Comparison of ENCODE assay signal across 11 cellular contexts in genomic region chr17:7611635-7612293, GRCh38. TPM values are rescaled to one million over a fixed set of nuclear protein-coding genes. Genes with fewer than 3 reads are reported as not detected.
DNase-seq lines count a peak whose midpoint lies in the region; ATAC-seq and TF ChIP-seq lines count a peak whose summit lies in the region.
"Had no signal": no experiment of that assay in that cellular context is flagged by ENCODE, and none has a peak within 500 bp of the region (broad histone marks: within the 10 kb centered on the region; RNA-seq: fewer than 3 reads in every experiment).

No MANE protein-coding gene starts in this region.

- POLR2A ChIA-PET in PC-9 (lab: Charles Lee; ENCODE audit: unreplicated experiment), result interaction anchor here (0.5 to 0.6 kb wide), 4 partner anchors 13 to 804 kb away, joined by 5 to 8 read pairs (median 6); no protein-coding TSS in a partner anchor

- H3K4me3 ChIP-seq in DND-41 (ENCODE audit: low read depth in 1 of 2, low read length in 2 of 2) (peak overlapping the region in 1 of 2 experiments; percentile 16; a peak in 1 of 4 replicates), PC-9 (no peak overlapping the region), endocrine pancreas (ENCODE audit: control insufficient read depth, insufficient read depth, low read length) (no peak overlapping the region), trophoblast cell (ENCODE audit: low read depth, low read length) (no peak overlapping the region)
- H3K4me3 ChIP-seq: uterus had no signal

- H3K18ac ChIP-seq in trophoblast cell (ENCODE audit: low read length), result peak overlapping the region; percentile 51

- intact Hi-C loops in PC-9 (cut with micrococcal nuclease; ENCODE audit: unreplicated experiment), result no loop called here

- no peak overlapping the region for H4K12ac ChIP-seq in trophoblast cell (ENCODE audit: low read depth, low read length)

- no peaks in the 10 kb centered on the region for H3K9me2 ChIP-seq in PC-9 (ENCODE audit: insufficient read depth)

- no peak overlapping the region for H2BK5ac ChIP-seq in trophoblast cell (ENCODE audit: low read depth, low read length, poor library complexity)

- peak overlapping the region; percentile 42 for H3K4ac ChIP-seq in trophoblast cell (ENCODE audit: low read depth, low read length)

- peaks cover 7% of the 10 kb centered on the region for H3K79me1 ChIP-seq in trophoblast cell (ENCODE audit: low read length)

- H3K27me3 ChIP-seq in DND-41 (ENCODE audit: insufficient read depth, low read length, poor library complexity), result no peaks in the 10 kb centered on the region
- H3K27me3 ChIP-seq in PC-9 (ENCODE audit: insufficient read depth, low read depth), result no peaks in the 10 kb centered on the region
- H3K27me3 ChIP-seq in endocrine pancreas (ENCODE audit: control insufficient read depth, insufficient read depth, low read length), result no peaks in the 10 kb centered on the region
- H3K27me3 ChIP-seq in trophoblast cell (ENCODE audit: insufficient read depth, low read length), result no peaks in the 10 kb centered on the region
- H3K27me3 ChIP-seq: uterus had no signal

- no peak overlapping the region for H4K8ac ChIP-seq in trophoblast cell (ENCODE audit: low read depth, low read length)

- H2BK12ac ChIP-seq in trophoblast cell (ENCODE audit: low read length), result no peak overlapping the region

- CTCF ChIA-PET in PC-9 (lab: Charles Lee), result no interaction called here

- H2AFZ ChIP-seq in DND-41 (ENCODE audit: low read depth, low read length) (no peak overlapping the region), PC-9 (no peak overlapping the region), trophoblast cell (ENCODE audit: insufficient read depth, low read length, poor library complexity) (no peak overlapping the region)

- peak overlapping the region; percentile 41 for H3K27ac ChIP-seq in DND-41 (ENCODE audit: low read length)
- no peak overlapping the region for H3K27ac ChIP-seq in PC-9
- H3K27ac ChIP-seq in trophoblast cell (ENCODE audit: low read depth, low read length), result no peak overlapping the region
- H3K27ac ChIP-seq: uterus had no signal

- H3K14ac ChIP-seq in trophoblast cell (ENCODE audit: low read length), result no peak overlapping the region

- H3K4me1 ChIP-seq in DND-41 (ENCODE audit: insufficient read depth, low read length) (peaks cover 47% of the 10 kb centered on the region), PC-9 (replicated peaks; ENCODE audit: insufficient read depth) (peaks cover 22% of the 10 kb centered on the region), endocrine pancreas (ENCODE audit: control insufficient read depth, insufficient read depth, low read length) (peaks cover 15% of the 10 kb centered on the region), trophoblast cell (ENCODE audit: control insufficient read depth in 1 of 2, insufficient read depth in 2 of 2, low read length in 2 of 2) (peaks cover 8 to 9% of the 10 kb centered on the region in 2 experiments)

- peaks cover 32% of the 10 kb centered on the region for H3K36me3 ChIP-seq in DND-41 (ENCODE audit: insufficient read depth, low read length)
- H3K36me3 ChIP-seq in PC-9 (ENCODE audit: low read depth), result no peaks in the 10 kb centered on the region
- H3K36me3 ChIP-seq in endocrine pancreas (ENCODE audit: control insufficient read depth, insufficient read depth, low read length), result no peaks in the 10 kb centered on the region
- H3K36me3 ChIP-seq in trophoblast cell (ENCODE audit: control insufficient read depth in 1 of 2, insufficient read depth in 2 of 2, low read length in 2 of 2), result peaks cover 3% of the 10 kb centered on the region in 2 experiments
- H3K36me3 ChIP-seq: uterus had no signal

- peaks cover 38% of the 10 kb centered on the region; the same call in 1 of the 2 replicates for H4K20me1 ChIP-seq in DND-41 (ENCODE audit: insufficient read depth, low read length)
- H4K20me1 ChIP-seq in PC-9 (ENCODE audit: insufficient read depth), result no peaks in the 10 kb centered on the region; the same call in 1 of the 2 replicates

- no peak overlapping the region for H3K23ac ChIP-seq in trophoblast cell (ENCODE audit: low read length)

- H3K4me2 ChIP-seq in DND-41 (ENCODE audit: insufficient read depth, low read length), result peak overlapping the region; percentile 78
- peak overlapping the region; percentile 76 for H3K4me2 ChIP-seq in PC-9
- H3K4me2 ChIP-seq in trophoblast cell (ENCODE audit: low read length), result no peak overlapping the region

- H2BK120ac ChIP-seq in trophoblast cell (ENCODE audit: insufficient read depth, low read length, poor library complexity), result no peak overlapping the region

- no peak overlapping the region for H2AK5ac ChIP-seq in trophoblast cell (ENCODE audit: low read length)

- TF ChIP-seq CTCF in DND-41 (IDR thresholded peaks at IDR 0.05; ENCODE audit: borderline replicate concordance, extremely low read depth, low read length, poor library complexity, severe bottlenecking) (no peak), PC-9 (conservative IDR thresholded peaks at IDR 0.05) (no peak)

- no peaks in the 10 kb centered on the region for H3F3A ChIP-seq in PC-9 (ENCODE audit: insufficient read depth, low read depth)

- BruUV-seq in PC-9 (replicated peaks; lab: Mats Ljungman, UMichigan), result no TSS peak

- WGBS in trophoblast cell (ENCODE audit: extremely low coverage, insufficient coverage, insufficient read length), result no CpG with 5 or more reads among the region's 3 CpGs

- H3K9me3 ChIP-seq in DND-41 (ENCODE audit: insufficient read depth, low read length, severe bottlenecking) (no peaks in the 10 kb centered on the region), PC-9 (ENCODE audit: insufficient read depth, low read depth) (no peaks in the 10 kb centered on the region), endocrine pancreas (ENCODE audit: control insufficient read depth, low read length) (no peaks in the 10 kb centered on the region), trophoblast cell (ENCODE audit: insufficient read depth, low read depth, low read length) (no peaks in the 10 kb centered on the region)
- H3K9me3 ChIP-seq: uterus had no signal

- H3K79me2 ChIP-seq in DND-41 (ENCODE audit: insufficient read depth, low read length) (peaks cover 67% of the 10 kb centered on the region), PC-9 (ENCODE audit: low read depth) (peaks cover 53% of the 10 kb centered on the region), trophoblast cell (ENCODE audit: control insufficient read depth, insufficient read depth, low read length, poor library complexity) (peaks cover 6% of the 10 kb centered on the region)

- ATAC-seq in DND-41 (ENCODE audit: insufficient read depth, low read depth) (no peak), HG03442 (IDR thresholded peaks at IDR 0.05; ENCODE audit: unreplicated experiment) (no peak)

- DNase-seq in DND-41, result no peak
- DNase-seq in PC-9, result no peak
- no peak for DNase-seq in trophoblast cell
- no peak for DNase-seq in stimulated activated CD4-positive, alpha-beta T cell treated with anti-CD3 and anti-CD28 coated beads, Interleukin-4, amount 100 ng/mL, for 1 hour
- DNase-seq in SKM-1 (lab: John Stamatoyannopoulos, UW; ENCODE audit: unreplicated experiment), result no peak
- DNase-seq: activated CD8-positive, alpha-beta memory T cell treated with anti-CD3 and anti-CD28 coated beads, Interleukin-2, amount 50 U/mL, for 4 hours; nucleus accumbens; uterus had no signal

- H4K91ac ChIP-seq in trophoblast cell (ENCODE audit: low read depth, low read length), result no peak overlapping the region

- H3K9ac ChIP-seq in DND-41 (ENCODE audit: low read depth, low read length) (peak overlapping the region; percentile 78), endocrine pancreas (ENCODE audit: control insufficient read depth, insufficient read depth, low read length) (peak overlapping the region; percentile 62), trophoblast cell (ENCODE audit: low read length) (no peak overlapping the region)

RNA-seq across cellular contexts. Expression of gene FXR2, which starts 2.9 kb away (rescaled TPM):
- 61.5 and 63.7 TPM in 2 replicates for total RNA-seq in PC-9 (2021)
- polyA plus RNA-seq in trophoblast cell (2013), result 37.9 and 39.0 TPM in 2 replicates

RNA-seq across cellular contexts. Expression of gene SAT2, which starts 15.9 kb away (rescaled TPM):
- total RNA-seq in PC-9 (2021), result 52.0 and 68.7 TPM in 2 replicates
- 33.7 and 36.8 TPM in 2 replicates for polyA plus RNA-seq in trophoblast cell (2013)

RNA-seq across cellular contexts. Expression of gene SHBG, which starts 18.2 kb away (rescaled TPM):
- 0.52 and 1.0 TPM in 2 replicates for total RNA-seq in PC-9 (2021)
- polyA plus RNA-seq in trophoblast cell (2013), result 0.39 and 0.42 TPM in 2 replicates

RNA-seq across cellular contexts. Expression of gene SOX15, which starts 21.9 kb away (rescaled TPM):
- total RNA-seq in PC-9 (2021), result 80.9 and 124 TPM in 2 replicates
- 11.2 and 11.6 TPM in 2 replicates for polyA plus RNA-seq in trophoblast cell (2013)
- total RNA-seq: SK-MEL-5 had no signal

RNA-seq across cellular contexts. Expression of gene MPDU1, which starts 28.1 kb away (rescaled TPM):
- 33.4 and 44.2 TPM in 2 replicates for total RNA-seq in PC-9 (2021)
- polyA plus RNA-seq in trophoblast cell (2013), result 91.5 and 95.4 TPM in 2 replicates
